Comparison of ENCODE assay signal across 25 cellular contexts in genomic region chr5:31942546-31942945, GRCh38.
A peak's percentile ranks its signal among the peaks of the same experiment; 100 is the strongest.
DNase-seq lines count a peak whose midpoint lies in the region; ATAC-seq and TF ChIP-seq lines count a peak whose summit lies in the region.
"Had no signal": no experiment of that assay in that cellular context is flagged by ENCODE, and none has a peak within 500 bp of the region (broad histone marks: within the 10 kb centered on the region; RNA-seq: fewer than 3 reads in every experiment).

No MANE protein-coding gene starts in this region.

- no peak for TF ChIP-seq EP300 in suprapubic skin (IDR thresholded peaks at IDR 0.05)

- no peak for TF ChIP-seq POLR2A in IMR-90 (IDR thresholded peaks at IDR 0.05; ENCODE audit: low read depth, low read length)
- no peak for TF ChIP-seq POLR2A in suprapubic skin (IDR thresholded peaks at IDR 0.05)

- no peak overlapping the region for H4K8ac ChIP-seq in IMR-90 (ENCODE audit: low read depth in 2 of 2, low read length in 2 of 2)

- in situ Hi-C loops in IMR-90 (cut with MboI; ENCODE audit: low sequenced_read_pairs) = no loop called here

- 100% methylated on average over 1 of the region's 11 CpGs; no CpG with 5 or more reads in 1 of the 2 experiments for WGBS in IMR-90 (ENCODE audit: extremely low coverage in 2 of 2, insufficient read length in 1 of 2), 2 experiments
- WGBS in suprapubic skin = 55% methylated on average over 11 of the region's 11 CpGs

- H3K9ac ChIP-seq in IMR-90 (ENCODE audit: low read depth, low read length) = no peak overlapping the region
- H3K9ac ChIP-seq: SK-N-SH had no signal

- H4K5ac ChIP-seq in IMR-90 (ENCODE audit: low read depth, low read length) = no peak overlapping the region

- ATAC-seq in IMR-90 (ENCODE audit: low read depth) = peak; percentile 48
- no peak for ATAC-seq in foreskin keratinocyte
- no peak for ATAC-seq in GM19023 (IDR thresholded peaks at IDR 0.05; ENCODE audit: unreplicated experiment)
- ATAC-seq in HG02610 (IDR thresholded peaks at IDR 0.05; ENCODE audit: unreplicated experiment) = no peak
- ATAC-seq: A549 had no signal

- DNase-seq in IMR-90 = peak; percentile 31
- peak; percentile 54 for DNase-seq in choroid plexus epithelial cell (ENCODE audit: low read depth)
- no peak for DNase-seq in foreskin keratinocyte
- DNase-seq in suprapubic skin (ENCODE audit: low spot score in 2 of 2) = no peak
- DNase-seq in activated naive CD4-positive, alpha-beta T cell (lab: John Stamatoyannopoulos, UW) = no peak
- no peak for DNase-seq in NCI-H146 treated with DMSO at 0.1 percent for 48 hours (lab: John Stamatoyannopoulos, UW; ENCODE audit: unreplicated experiment)
- DNase-seq: C1 segment of cervical spinal cord; CD4-positive, alpha-beta memory T cell; COR-L47; DMS79; GF-D8; GOT3; HCEC 1CT; Karpas-422; MG63; NCI-H1105 treated with DMSO at 0.1 percent for 48 hours; NCI-H146; NCI-H2029; NCI-H446; NCI-H524 treated with DMSO at 0.1 percent for 48 hours; NCI-H774; SK-N-SH had no signal

- TF ChIP-seq RAD21 in IMR-90 (IDR thresholded peaks at IDR 0.05; ENCODE audit: low read length) = no peak

- no peaks in the 10 kb centered on the region for H3K79me1 ChIP-seq in IMR-90 (ENCODE audit: low read depth in 1 of 2, low read length in 2 of 2)

- no peak overlapping the region for H2AK5ac ChIP-seq in IMR-90 (ENCODE audit: low read depth, low read length)

- dilution Hi-C loops in IMR-90 (cut with HindIII; ENCODE audit: low sequenced_read_pairs, unreplicated experiment) = no loop called here

- no peak overlapping the region for H3K56ac ChIP-seq in IMR-90 (ENCODE audit: extremely low read depth, insufficient read depth, low read length)

- H3K23ac ChIP-seq in IMR-90 (ENCODE audit: low read depth, low read length) = no peak overlapping the region

- no peak overlapping the region for H3K27ac ChIP-seq in IMR-90 (ENCODE audit: insufficient read depth, low read length)
- H3K27ac ChIP-seq in foreskin keratinocyte = peak overlapping the region; percentile 40
- peak overlapping the region; percentile 63 for H3K27ac ChIP-seq in suprapubic skin
- H3K27ac ChIP-seq: A549 had no signal

- no peaks in the 10 kb centered on the region for H4K20me1 ChIP-seq in IMR-90 (ENCODE audit: insufficient read depth, low read length)

- no peak overlapping the region for H3K4me3 ChIP-seq in IMR-90 (ENCODE audit: insufficient read depth, low read depth, low read length)
- H3K4me3 ChIP-seq in choroid plexus epithelial cell (ENCODE audit: low read depth, low read length) = no peak overlapping the region
- no peak overlapping the region for H3K4me3 ChIP-seq in suprapubic skin
- H3K4me3 ChIP-seq: A549, MG63 had no signal

- no peak for TF ChIP-seq CTCF in IMR-90 (conservative IDR thresholded peaks at IDR 0.05; ENCODE audit: low read depth, low read length)
- no peak for TF ChIP-seq CTCF in choroid plexus epithelial cell (conservative IDR thresholded peaks at IDR 0.05; ENCODE audit: low read depth, low read length)
- no peak for TF ChIP-seq CTCF in foreskin keratinocyte (conservative IDR thresholded peaks at IDR 0.05)
- TF ChIP-seq CTCF in suprapubic skin (IDR thresholded peaks at IDR 0.05) = no peak

- intact Hi-C loops in IMR-90 (cut with micrococcal nuclease) = no loop called here

- H3K4me1 ChIP-seq in IMR-90 (ENCODE audit: control insufficient read depth, insufficient read depth, low read length) (peaks cover 3% of the 10 kb centered on the region; the same call in 1 of the 2 replicates), foreskin keratinocyte (peaks cover 43% of the 10 kb centered on the region), suprapubic skin (peaks cover 62% of the 10 kb centered on the region)
- H3K4me1 ChIP-seq: A549 had no signal

- H3K9me1 ChIP-seq in IMR-90 (ENCODE audit: insufficient read depth, low read length) = no peaks in the 10 kb centered on the region

- H2BK15ac ChIP-seq in IMR-90 (ENCODE audit: low read depth, low read length) = no peak overlapping the region

- POLR2A ChIA-PET in IMR-90 (lab: Charles Lee; ENCODE audit: unreplicated experiment) = no interaction called here

- no TSS peak for BruUV-seq in IMR-90 (replicated peaks; lab: Mats Ljungman, UMichigan)

- H3K18ac ChIP-seq in IMR-90 (ENCODE audit: low read depth, low read length) = no peak overlapping the region

- H3K27me3 ChIP-seq in IMR-90 (ENCODE audit: control insufficient read depth, insufficient read depth, low read length) = peaks cover 44% of the 10 kb centered on the region
- no peaks in the 10 kb centered on the region for H3K27me3 ChIP-seq in foreskin keratinocyte
- no peaks in the 10 kb centered on the region for H3K27me3 ChIP-seq in suprapubic skin
- H3K27me3 ChIP-seq: MG63 had no signal

- H3K4me2 ChIP-seq in IMR-90 (ENCODE audit: low read depth, low read length) = no peak overlapping the region
- H3K4me2 ChIP-seq: A549, SK-N-SH had no signal

- no peak overlapping the region for H2BK20ac ChIP-seq in IMR-90 (ENCODE audit: low read depth, low read length)

- CTCF ChIA-PET in IMR-90 (lab: Yijun Ruan, JAX) = no interaction called here

- H2AFZ ChIP-seq in IMR-90 (replicated peaks; ENCODE audit: low read length, poor library complexity) = no peak overlapping the region

- H2BK120ac ChIP-seq in IMR-90 (ENCODE audit: low read depth, low read length) = no peak overlapping the region

- no peak overlapping the region for H4K91ac ChIP-seq in IMR-90 (ENCODE audit: insufficient read depth, low read depth, low read length)

- no peak overlapping the region for H2BK5ac ChIP-seq in IMR-90 (ENCODE audit: low read depth, low read length, poor library complexity, severe bottlenecking)

- no peak overlapping the region for H3K4ac ChIP-seq in IMR-90 (ENCODE audit: low read depth, low read length)

- no peak overlapping the region for H3K14ac ChIP-seq in IMR-90 (replicated peaks; ENCODE audit: low read depth, low read length)

- H3K9me3 ChIP-seq in IMR-90 (ENCODE audit: control insufficient read depth, insufficient read depth, low read length) = peaks cover 1% of the 10 kb centered on the region; the same call in 1 of the 2 replicates
- H3K9me3 ChIP-seq in suprapubic skin = no peaks in the 10 kb centered on the region
- H3K9me3 ChIP-seq: A549, MG63, SK-N-SH had no signal

- no peak overlapping the region for H2AK9ac ChIP-seq in IMR-90 (replicated peaks; ENCODE audit: low read depth, low read length, poor library complexity)

- no peaks in the 10 kb centered on the region for H3K36me3 ChIP-seq in IMR-90 (ENCODE audit: control insufficient read depth, insufficient read depth, low read length)
- H3K36me3 ChIP-seq in suprapubic skin = no peaks in the 10 kb centered on the region
- H3K36me3 ChIP-seq: MG63 had no signal

TF ChIP-seq in IMR-90, 13 proteins besides CTCF, POLR2A, EP300 and RAD21:
- TF ChIP-seq USF2 (IDR thresholded peaks at IDR 0.05; ENCODE audit: low read depth, low read length) (no peak), MXI1 (IDR thresholded peaks at IDR 0.05; ENCODE audit: borderline replicate concordance, low read depth, low read length) (no peak), CEBPB (IDR thresholded peaks at IDR 0.05; ENCODE audit: low read depth, low read length) (no peak), ELK1 (IDR thresholded peaks at IDR 0.05; ENCODE audit: borderline replicate concordance, low read depth, low read length) (no peak), FOS (IDR thresholded peaks at IDR 0.05; ENCODE audit: low read depth, low read length) (no peak), SMC3 (IDR thresholded peaks at IDR 0.05; ENCODE audit: low read depth, low read length) (no peak), NFE2L2 (IDR thresholded peaks at IDR 0.05; ENCODE audit: low read depth, low read length) (no peak), MAFK (IDR thresholded peaks at IDR 0.05; ENCODE audit: low read depth, low read length) (no peak), CHD1 (IDR thresholded peaks at IDR 0.05; ENCODE audit: low read depth, low read length) (no peak), MAZ (IDR thresholded peaks at IDR 0.05; ENCODE audit: borderline replicate concordance, low read depth, low read length) (no peak), RFX5 (IDR thresholded peaks at IDR 0.05; ENCODE audit: low read depth, low read length) (no peak), RCOR1 (IDR thresholded peaks at IDR 0.05; ENCODE audit: insufficient replicate concordance, low read length) (no peak), BHLHE40 (IDR thresholded peaks at IDR 0.05; ENCODE audit: low read depth, low read length) (no peak)
TF ChIP-seq in IMR-90: peak in this region for 0.

Comparison
In these comparisons a context has a peak if more than half of its experiments do, and no peak if none do; other contexts are left out.
1. DNase-seq: peak in IMR-90 (single experiment) and choroid plexus epithelial cell (single experiment); none in foreskin keratinocyte (0 of 2), suprapubic skin (0 of 2), activated naive CD4-positive, alpha-beta T cell (0 of 4) and NCI-H146 treated with DMSO at 0.1 percent for 48 hours (single experiment).